24 cellular contexts compared by ENCODE assay signal in genomic region chr5:122760281-122760680, GRCh38. TPM values are rescaled to one million over a fixed set of nuclear protein-coding genes. Genes with fewer than 3 reads are reported as not detected.
DNase-seq lines count a peak whose midpoint lies in the region; ATAC-seq and TF ChIP-seq lines count a peak whose summit lies in the region.
"Had no signal": no experiment of that assay in that cellular context is flagged by ENCODE, and none has a peak within 500 bp of the region (broad histone marks: within the 10 kb centered on the region; RNA-seq: fewer than 3 reads in every experiment).

No MANE protein-coding gene starts in this region.

- H3K14ac ChIP-seq in neuronal stem cell (ENCODE audit: low read length), result no peak overlapping the region

- H3K9me3 ChIP-seq in HEK293 (ENCODE audit: control insufficient read depth, insufficient read depth, low read depth, low read length) (no peaks in the 10 kb centered on the region), Panc1 (ENCODE audit: control insufficient read depth, insufficient read depth, low read depth, low read length) (no peaks in the 10 kb centered on the region), neuronal stem cell (replicated peaks in 1 of 2; ENCODE audit: control insufficient read depth in 2 of 2, insufficient read depth in 1 of 2, low read depth in 1 of 2, low read length in 2 of 2) (no peaks in the 10 kb centered on the region)
- H3K9me3 ChIP-seq: A549, MG63 had no signal

- no peak for DNase-seq in Panc1 (ENCODE audit: low read depth, low spot score)
- DNase-seq in epithelial cell of prostate (ENCODE audit: low read depth, low spot score), result no peak
- DNase-seq in neuronal stem cell (ENCODE audit: low spot score), result no peak
- DNase-seq in Ammon's horn (ENCODE audit: low spot score), result no peak
- DNase-seq in sciatic nerve (ENCODE audit: low spot score), result no peak
- DNase-seq: AML-193; C1 segment of cervical spinal cord; Calu3; CD8-positive, alpha-beta T cell; DMS79 treated with DMSO at 0.1 percent for 48 hours; GF-D8; MG63; NCI-H1694; NCI-H2029 treated with DMSO at 0.1 percent for 48 hours; NCI-H446 treated with DMSO at 0.1 percent for 48 hours; NCI-H82; NK-92 treated with Interleukin-12 subunit alpha and Interleukin-12 subunit beta, amount 100 ng/mL, for 24 hours; SHP77; SW 1271 had no signal

- no peaks in the 10 kb centered on the region for H3K79me1 ChIP-seq in neuronal stem cell (ENCODE audit: low read depth, low read length)

- TF ChIP-seq CTCF in HEK293 (tag by site-specific recombination; IDR thresholded peaks at IDR 0.05), result no peak
- TF ChIP-seq CTCF in Panc1 (IDR thresholded peaks at IDR 0.05), result no peak

- peak overlapping the region; percentile 61 for H2AFZ ChIP-seq in neuronal stem cell (ENCODE audit: low read length)

- intact Hi-C loops in Panc1 (cut with micrococcal nuclease; ENCODE audit: unreplicated experiment) (no loop called here), sciatic nerve (cut with DNase I) (no loop called here)

- H3K18ac ChIP-seq in neuronal stem cell (ENCODE audit: low read length), result no peak overlapping the region

- no peak overlapping the region for H2BK5ac ChIP-seq in neuronal stem cell (ENCODE audit: low read length)

- no peak overlapping the region for H3K23ac ChIP-seq in neuronal stem cell (ENCODE audit: low read depth, low read length, poor library complexity)

- in situ Hi-C loops in Panc1 (cut with HindIII; ENCODE audit: low pct_unique_long_range_greater_than_20kb, low sequenced_read_pairs), result no loop called here

- H2BK15ac ChIP-seq in neuronal stem cell (ENCODE audit: low read length), result no peak overlapping the region

- no peak overlapping the region for H3K4me2 ChIP-seq in neuronal stem cell (ENCODE audit: insufficient read depth, low read length, poor library complexity, severe bottlenecking)
- H3K4me2 ChIP-seq: A549 had no signal

- H3K9ac ChIP-seq in neuronal stem cell (ENCODE audit: low read depth, low read length, poor library complexity), result no peak overlapping the region

- H3K4ac ChIP-seq in neuronal stem cell (ENCODE audit: low read length), result no peak overlapping the region

- CTCF ChIA-PET in HEK293 (lab: Yijun Ruan, JAX) (no interaction called here), Panc1 (lab: Charles Lee) (no interaction called here)

- no CpG with 5 or more reads among the region's 1 CpG for WGBS in neuronal stem cell (ENCODE audit: extremely low coverage in 2 of 2, insufficient read length in 2 of 2, insufficient replicate concordance in 1 of 2), 2 donors

- H2AK5ac ChIP-seq in neuronal stem cell (ENCODE audit: low read depth, low read length), result no peak overlapping the region

- no peak overlapping the region for H2BK12ac ChIP-seq in neuronal stem cell (ENCODE audit: low read length)

- ATAC-seq in Panc1 (no peak), GM18505 (IDR thresholded peaks at IDR 0.05; ENCODE audit: unreplicated experiment) (no peak), sciatic nerve (no peak)
- ATAC-seq: A549; CD8-positive, alpha-beta T cell; HepG2 had no signal

- no peak overlapping the region for H4K8ac ChIP-seq in neuronal stem cell (ENCODE audit: low read depth, low read length)

- H3K36me3 ChIP-seq in HEK293 (ENCODE audit: control insufficient read depth in 2 of 2, insufficient read depth in 1 of 2, low read length in 2 of 2), result no peaks in the 10 kb centered on the region
- no peaks in the 10 kb centered on the region for H3K36me3 ChIP-seq in Panc1 (ENCODE audit: control insufficient read depth, insufficient read depth, low read length)
- no peaks in the 10 kb centered on the region for H3K36me3 ChIP-seq in neuronal stem cell (replicated peaks in 1 of 2; ENCODE audit: control insufficient read depth in 2 of 2, insufficient read depth in 2 of 2, low read length in 2 of 2)
- H3K36me3 ChIP-seq: MG63 had no signal

- BruUV-seq in Panc1 (replicated peaks; lab: Mats Ljungman, UMichigan), result no TSS peak

- H3K27ac ChIP-seq in HEK293 (ENCODE audit: extremely low read depth, low read depth, low read length), result no peak overlapping the region
- H3K27ac ChIP-seq in Panc1 (ENCODE audit: low read length), result peak overlapping the region; percentile 62
- peak overlapping the region; percentile 16 for H3K27ac ChIP-seq in epithelial cell of prostate
- no peak overlapping the region for H3K27ac ChIP-seq in neuronal stem cell (replicated peaks; ENCODE audit: low read length)
- H3K27ac ChIP-seq: A549, RWPE1 had no signal

- POLR2A ChIA-PET in HEK293 (lab: Yijun Ruan, JAX), result no interaction called here
- POLR2A ChIA-PET in Panc1 (lab: Charles Lee), result interaction anchor here (0.6 kb wide), 1 partner anchor 18 kb away, joined by 3 read pairs; no protein-coding TSS in a partner anchor

- no peak for TF ChIP-seq POLR2A in GM18505 (IDR thresholded peaks at IDR 0.05; ENCODE audit: borderline replicate concordance, extremely low read depth, insufficient read depth, insufficient read length)

- no peak overlapping the region for H2BK120ac ChIP-seq in neuronal stem cell (ENCODE audit: low read depth, low read length)

- H3K4me1 ChIP-seq in HEK293 (ENCODE audit: control insufficient read depth, insufficient read depth, low read length), result 0 out of 2 replicates have a peak, but pooled peaks cover 4% of the 10 kb centered on the region
- H3K4me1 ChIP-seq in Panc1 (ENCODE audit: control insufficient read depth, insufficient read depth, low read length), result no peaks in the 10 kb centered on the region
- H3K4me1 ChIP-seq in neuronal stem cell (ENCODE audit: control insufficient read depth in 2 of 2, insufficient read depth in 1 of 2, low read depth in 1 of 2, low read length in 2 of 2), result peaks cover 0 to 2% of the 10 kb centered on the region in 2 donors
- H3K4me1 ChIP-seq: A549 had no signal

- H3K4me3 ChIP-seq in HEK293 (ENCODE audit: low read depth, low read length), result no peak overlapping the region
- no peak overlapping the region for H3K4me3 ChIP-seq in Panc1 (ENCODE audit: low read depth in 2 of 2, low read length in 2 of 2)
- H3K4me3 ChIP-seq in neuronal stem cell (ENCODE audit: low read length in 2 of 2), result no peak overlapping the region
- H3K4me3 ChIP-seq: A549, MG63 had no signal

- H4K91ac ChIP-seq in neuronal stem cell (ENCODE audit: low read depth, low read length, poor library complexity), result no peak overlapping the region

- H3K27me3 ChIP-seq in Panc1 (ENCODE audit: control insufficient read depth, insufficient read depth, low read length) (no peaks in the 10 kb centered on the region), neuronal stem cell (ENCODE audit: control insufficient read depth in 3 of 3, insufficient read depth in 3 of 3, low read depth in 1 of 3, low read length in 3 of 3) (peaks cover 0 to 2% (median 0%) of the 10 kb centered on the region in 3 experiments)
- H3K27me3 ChIP-seq: MG63 had no signal

TF ChIP-seq in HEK293, 187 proteins besides CTCF, POLR2A, EP300 and RAD21 (continues in another document):
- no peak for TF ChIP-seq INSM2 (tag by site-specific recombination; IDR thresholded peaks at IDR 0.05)
- TF ChIP-seq PRDM10 (tag by site-specific recombination; IDR thresholded peaks at IDR 0.05), result peak; percentile 35; the same call in 1 of the 2 replicates

RNA-seq across cellular contexts. Expression of gene SNX2, which starts 14.6 kb away (rescaled TPM):
- total RNA-seq in Panc1 (2021; ENCODE audit: unreplicated experiment) (66.8 TPM), sciatic nerve (78.2 TPM)
- polyA plus RNA-seq in Panc1 (2012; ENCODE audit: insufficient read length), result 103 TPM
- polyA plus RNA-seq in neuronal stem cell (2013, experiment 1 of 2), result 59.1 TPM
- polyA plus RNA-seq in neuronal stem cell (2013, experiment 2 of 2), result 57.9 TPM

Comparison
In these comparisons a context has a peak if more than half of its experiments do, and no peak if none do; other contexts are left out.
1. H3K27ac ChIP-seq: peak in Panc1 (single experiment) and epithelial cell of prostate (single experiment); none in HEK293 (single experiment) and neuronal stem cell (single experiment).